ENCODE assay signal across 13 cellular contexts in genomic region chrX:118817257-118817656, GRCh38. TPM values are rescaled to one million over a fixed set of nuclear protein-coding genes. Genes with fewer than 3 reads are reported as not detected.
"Had no signal": no experiment of that assay in that cellular context is flagged by ENCODE, and none has a peak within 500 bp of the region (broad histone marks: within the 10 kb centered on the region; RNA-seq: fewer than 3 reads in every experiment).

No MANE protein-coding gene starts in this region.

RNA-seq across cellular contexts. Expression of gene ZCCHC12, which starts 6.4 kb away (rescaled TPM):
- total RNA-seq: left cardiac atrium, left lobe of liver, left ventricle myocardium inferior, left ventricle myocardium superior, liver, lower lobe of right lung, lung microvascular endothelial cell, mammary epithelial cell, mesenteric fat pad, mononuclear cell, myocyte had no signal
- polyA plus RNA-seq: immature natural killer cell, keratinocyte, liver, mammary epithelial cell had no signal
